In genomic region chr10:46941091-46941490, GRCh38 we compare ENCODE assay signal across 6 cellular contexts. TPM values are rescaled to one million over a fixed set of nuclear protein-coding genes. Genes with fewer than 3 reads are reported as not detected.
"Had no signal": no experiment of that assay in that cellular context is flagged by ENCODE, and none has a peak within 500 bp of the region (broad histone marks: within the 10 kb centered on the region; RNA-seq: fewer than 3 reads in every experiment).

No MANE protein-coding gene starts in this region.

RNA-seq across cellular contexts. Expression of gene PTPN20, which starts 29.9 kb away (rescaled TPM):
- total RNA-seq: GM23338, H1, H4, H7, H9, HFFc6 had no signal
- polyA plus RNA-seq: H1 had no signal
